1 cellular context compared by ENCODE assay signal in the genomic region with DNA sequence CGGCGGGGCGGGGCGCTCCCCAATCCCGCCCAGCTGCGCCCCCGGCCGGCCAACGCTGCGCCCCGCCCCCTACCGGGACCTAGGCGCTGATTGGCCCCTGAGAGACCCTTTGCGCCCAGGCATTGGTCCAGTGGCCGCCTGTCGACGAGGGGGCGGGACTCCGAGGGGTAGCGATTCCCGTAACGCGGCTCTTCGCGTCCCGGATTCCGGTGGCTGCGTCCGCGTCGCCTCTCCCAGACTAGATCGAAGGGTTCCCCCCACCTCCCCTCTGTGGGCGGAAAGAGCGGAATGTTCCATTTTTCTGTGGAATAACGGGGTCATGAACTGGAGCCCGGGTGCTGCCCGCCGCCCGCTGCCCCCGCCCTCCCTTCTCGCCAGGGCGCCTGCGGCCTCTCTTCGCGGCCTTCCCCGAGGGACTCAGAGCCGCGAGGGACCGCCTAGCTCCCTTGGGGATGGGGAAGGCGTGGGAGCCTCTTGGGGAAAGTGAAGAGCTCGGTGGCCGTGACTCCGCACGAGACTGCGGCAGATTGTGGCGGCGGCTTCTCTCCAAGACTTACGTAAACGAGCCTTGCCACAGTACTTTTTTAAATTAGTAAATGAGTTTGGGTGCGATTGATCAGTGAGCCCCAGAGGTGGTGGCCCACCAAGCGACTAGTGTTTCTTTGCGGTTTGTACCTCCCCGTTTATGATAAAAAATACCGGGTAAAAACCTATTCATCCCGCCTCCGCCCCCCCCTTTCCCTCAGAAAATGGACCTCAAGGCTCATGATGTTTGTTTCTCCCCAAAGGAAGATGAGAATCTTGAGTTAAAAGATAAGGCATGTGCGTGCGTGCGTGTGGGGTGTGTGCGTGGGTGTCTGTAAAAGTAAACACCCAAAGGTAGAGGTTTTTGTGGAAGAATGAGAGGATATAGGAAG.
TF ChIP-seq lines count a peak whose summit lies in the region.

No MANE protein-coding gene starts in this region.

TF ChIP-seq in K562, 482 proteins besides CTCF, POLR2A, EP300 and RAD21 (continued from another document and continues in another):
- TF ChIP-seq, protein P1, sequence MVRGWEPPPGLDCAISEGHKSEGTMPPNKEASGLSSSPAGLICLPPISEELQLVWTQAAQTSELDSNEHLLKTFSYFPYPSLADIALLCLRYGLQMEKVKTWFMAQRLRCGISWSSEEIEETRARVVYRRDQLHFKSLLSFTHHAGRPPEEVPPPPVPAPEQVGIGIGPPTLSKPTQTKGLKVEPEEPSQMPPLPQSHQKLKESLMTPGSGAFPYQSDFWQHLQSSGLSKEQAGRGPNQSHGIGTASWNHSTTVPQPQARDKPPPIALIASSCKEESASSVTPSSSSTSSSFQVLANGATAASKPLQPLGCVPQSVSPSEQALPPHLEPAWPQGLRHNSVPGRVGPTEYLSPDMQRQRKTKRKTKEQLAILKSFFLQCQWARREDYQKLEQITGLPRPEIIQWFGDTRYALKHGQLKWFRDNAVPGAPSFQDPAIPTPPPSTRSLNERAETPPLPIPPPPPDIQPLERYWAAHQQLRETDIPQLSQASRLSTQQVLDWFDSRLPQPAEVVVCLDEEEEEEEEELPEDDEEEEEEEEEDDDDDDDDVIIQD (CRISPR knock-in tag; IDR thresholded peaks at IDR 0.05): no peak
- TF ChIP-seq ARID1B (IDR thresholded peaks at IDR 0.05): no peak; the same call in 1 of the 2 replicates
- 0 out of 2 replicates have a peak, but pooled peaks have one; percentile 13 for TF ChIP-seq CBFA2T2 (conservative IDR thresholded peaks at IDR 0.05)
- no peak for TF ChIP-seq CEBPB (tag; IDR thresholded peaks at IDR 0.05)
- no peak for TF ChIP-seq TSC22D4 (tag; IDR thresholded peaks at IDR 0.05)
- TF ChIP-seq NFYB (IDR thresholded peaks at IDR 0.05; ENCODE audit: extremely low read depth, insufficient read length): peak; percentile 71
- no peak for TF ChIP-seq STAT6 (CRISPR knock-in tag; IDR thresholded peaks at IDR 0.05)
- TF ChIP-seq TEAD4 (IDR thresholded peaks at IDR 0.05; ENCODE audit: low read length): peak; percentile 49; the same call in 1 of the 2 replicates
- TF ChIP-seq TEAD4 (CRISPR knock-in tag; IDR thresholded peaks at IDR 0.05; ENCODE audit: borderline replicate concordance): no peak
- TF ChIP-seq FOXK1 (CRISPR knock-in tag; IDR thresholded peaks at IDR 0.05; ENCODE audit: borderline replicate concordance): no peak
- TF ChIP-seq ZNF384 (IDR thresholded peaks at IDR 0.05; ENCODE audit: low read depth, low read length): no peak
- peak; percentile 61; the same call in 1 of the 2 replicates for TF ChIP-seq CTBP1 (IDR thresholded peaks at IDR 0.05; ENCODE audit: borderline replicate concordance)
- 0 out of 4 replicates have a peak, but pooled peaks have one; percentile 14 to 20 for TF ChIP-seq ARNT (IDR thresholded peaks at IDR 0.05)
- TF ChIP-seq ZFP36 (IDR thresholded peaks at IDR 0.05; ENCODE audit: low read depth, low read length, partially characterized antibody): no peak
- TF ChIP-seq, protein P2, sequence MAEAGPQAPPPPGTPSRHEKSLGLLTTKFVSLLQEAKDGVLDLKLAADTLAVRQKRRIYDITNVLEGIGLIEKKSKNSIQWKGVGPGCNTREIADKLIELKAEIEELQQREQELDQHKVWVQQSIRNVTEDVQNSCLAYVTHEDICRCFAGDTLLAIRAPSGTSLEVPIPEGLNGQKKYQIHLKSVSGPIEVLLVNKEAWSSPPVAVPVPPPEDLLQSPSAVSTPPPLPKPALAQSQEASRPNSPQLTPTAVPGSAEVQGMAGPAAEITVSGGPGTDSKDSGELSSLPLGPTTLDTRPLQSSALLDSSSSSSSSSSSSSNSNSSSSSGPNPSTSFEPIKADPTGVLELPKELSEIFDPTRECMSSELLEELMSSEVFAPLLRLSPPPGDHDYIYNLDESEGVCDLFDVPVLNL (CRISPR knock-in tag; IDR thresholded peaks at IDR 0.05; ENCODE audit: low read depth): no peak
- peak; percentile 70 for TF ChIP-seq GABPA (tag; conservative IDR thresholded peaks at IDR 0.05; ENCODE audit: low read depth)
- peak; percentile 88 for TF ChIP-seq NEUROD1 (IDR thresholded peaks at IDR 0.05; ENCODE audit: borderline replicate concordance, low read depth, low read length, partially characterized antibody)
- peak; percentile 76 for TF ChIP-seq POLR2AphosphoS5 (IDR thresholded peaks at IDR 0.05; ENCODE audit: control insufficient read depth, insufficient read depth, low read depth, low read length)
- TF ChIP-seq BCLAF1 (IDR thresholded peaks at IDR 0.05; ENCODE audit: borderline replicate concordance in 1 of 2, control insufficient read depth in 1 of 2, low read depth in 2 of 2, low read length in 1 of 2): no peak
- TF ChIP-seq SMAD1 (IDR thresholded peaks at IDR 0.05; ENCODE audit: low read depth, low read length, partially characterized antibody): no peak
- peak; percentile 79; the same call in 1 of the 2 replicates for TF ChIP-seq SMARCE1 (IDR thresholded peaks at IDR 0.05)
- TF ChIP-seq ZNF311 (CRISPR knock-in tag; IDR thresholded peaks at IDR 0.05): no peak
- no peak for TF ChIP-seq PHF21A (IDR thresholded peaks at IDR 0.05; ENCODE audit: borderline replicate concordance, low read depth)
- TF ChIP-seq ZNF395 (CRISPR knock-in tag; IDR thresholded peaks at IDR 0.05): 0 out of 2 replicates have a peak, but pooled peaks have one; percentile 65
- 0 out of 2 replicates have a peak, but pooled peaks have one; percentile 25 for TF ChIP-seq ZNF780A (CRISPR knock-in tag; IDR thresholded peaks at IDR 0.05)
- TF ChIP-seq CBFB (CRISPR knock-in tag; IDR thresholded peaks at IDR 0.05): no peak
- TF ChIP-seq EZH2 (IDR thresholded peaks at IDR 0.05; ENCODE audit: borderline replicate concordance, low read depth, low read length): no peak
- TF ChIP-seq ARHGAP35 (IDR thresholded peaks at IDR 0.05; ENCODE audit: partially characterized antibody): no peak
- no peak for TF ChIP-seq ZC3H4 (CRISPR knock-in tag; IDR thresholded peaks at IDR 0.05; ENCODE audit: borderline replicate concordance)
- TF ChIP-seq, protein P3, sequence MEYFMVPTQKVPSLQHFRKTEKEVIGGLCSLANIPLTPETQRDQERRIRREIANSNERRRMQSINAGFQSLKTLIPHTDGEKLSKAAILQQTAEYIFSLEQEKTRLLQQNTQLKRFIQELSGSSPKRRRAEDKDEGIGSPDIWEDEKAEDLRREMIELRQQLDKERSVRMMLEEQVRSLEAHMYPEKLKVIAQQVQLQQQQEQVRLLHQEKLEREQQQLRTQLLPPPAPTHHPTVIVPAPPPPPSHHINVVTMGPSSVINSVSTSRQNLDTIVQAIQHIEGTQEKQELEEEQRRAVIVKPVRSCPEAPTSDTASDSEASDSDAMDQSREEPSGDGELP (CRISPR knock-in tag; IDR thresholded peaks at IDR 0.05; ENCODE audit: borderline replicate concordance): peak; percentile 47; the same call in 1 of the 2 replicates
- no peak for TF ChIP-seq AFF4 (CRISPR knock-in tag; IDR thresholded peaks at IDR 0.05)
- TF ChIP-seq KAT2B (IDR thresholded peaks at IDR 0.05; ENCODE audit: low read depth, low read length): no peak
- no peak for TF ChIP-seq KLF6 (CRISPR knock-in tag; IDR thresholded peaks at IDR 0.05; ENCODE audit: borderline replicate concordance)
- no peak for TF ChIP-seq CUX1 (CRISPR knock-in tag; IDR thresholded peaks at IDR 0.05)
